In genomic region chr6:84772428-84773132, GRCh38 we compare ENCODE assay signal across 14 cellular contexts. TPM values are rescaled to one million over a fixed set of nuclear protein-coding genes. Genes with fewer than 3 reads are reported as not detected.
DNase-seq lines count a peak whose midpoint lies in the region; ATAC-seq and TF ChIP-seq lines count a peak whose summit lies in the region.
"Had no signal": no experiment of that assay in that cellular context is flagged by ENCODE, and none has a peak within 500 bp of the region (broad histone marks: within the 10 kb centered on the region; RNA-seq: fewer than 3 reads in every experiment).

No MANE protein-coding gene starts in this region.

- POLR2A ChIA-PET in activated CD4-positive, alpha-beta T cell treated with anti-CD3 and anti-CD28 coated beads for 36 hours (lab: Charles Lee): no interaction called here

- peaks cover 10% of the 10 kb centered on the region for H3K9me3 Mint-ChIP-seq in activated CD4-positive, alpha-beta T cell treated with anti-CD3 and anti-CD28 coated beads, Interleukin-2, amount 10 ng/mL, durations not matched to agents 24 days and 14 days
- peaks cover 2% of the 10 kb centered on the region for H3K9me3 Mint-ChIP-seq in activated CD4-positive, alpha-beta T cell treated with anti-CD3 and anti-CD28 coated beads for 36 hours (ENCODE audit: low read depth)

- ATAC-seq in activated CD4-positive, alpha-beta T cell treated with anti-CD3 and anti-CD28 coated beads for 36 hours: no peak
- ATAC-seq in GM19395 (IDR thresholded peaks at IDR 0.05; ENCODE audit: unreplicated experiment): no peak

- CTCF ChIA-PET in activated CD4-positive, alpha-beta T cell treated with anti-CD3 and anti-CD28 coated beads for 36 hours (lab: Charles Lee): interaction anchor here (0.7 to 1.1 kb wide), 2 partner anchors 10 to 691 kb away, joined by 4 read pairs; no protein-coding TSS in a partner anchor

- H3K4me1 Mint-ChIP-seq in activated CD4-positive, alpha-beta T cell treated with anti-CD3 and anti-CD28 coated beads, Interleukin-2, amount 10 ng/mL, durations not matched to agents 24 days and 14 days: peaks cover 2% of the 10 kb centered on the region
- peaks cover 4% of the 10 kb centered on the region for H3K4me1 Mint-ChIP-seq in activated CD4-positive, alpha-beta T cell treated with anti-CD3 and anti-CD28 coated beads for 36 hours

- peaks cover 5% of the 10 kb centered on the region for H3K4me1 ChIP-seq in iPS-18a (ENCODE audit: control insufficient read depth, low read depth, low read length)
- H3K4me1 ChIP-seq in subcutaneous abdominal adipose tissue (ENCODE audit: control insufficient read depth in 5 of 5, insufficient read depth in 5 of 5, low read length in 5 of 5): peaks cover 0 to 22% (median 18%) of the 10 kb centered on the region in 5 donors

- H3K36me3 ChIP-seq in iPS-18a (ENCODE audit: control insufficient read depth, low read depth, low read length) (no peaks in the 10 kb centered on the region), subcutaneous abdominal adipose tissue (ENCODE audit: control insufficient read depth in 5 of 5, insufficient read depth in 5 of 5, low read length in 5 of 5) (no peaks in the 10 kb centered on the region)
- H3K36me3 ChIP-seq: Peyer's patch, vagina had no signal

- TF ChIP-seq CTCF in astrocyte of the spinal cord (IDR thresholded peaks at IDR 0.05; ENCODE audit: low read depth, low read length): no peak

- peaks cover 1% of the 10 kb centered on the region for H3K36me3 Mint-ChIP-seq in activated CD4-positive, alpha-beta T cell treated with anti-CD3 and anti-CD28 coated beads, Interleukin-2, amount 10 ng/mL, durations not matched to agents 24 days and 14 days (ENCODE audit: low read depth)
- H3K36me3 Mint-ChIP-seq in activated CD4-positive, alpha-beta T cell treated with anti-CD3 and anti-CD28 coated beads for 36 hours (ENCODE audit: low read depth): peaks cover 5% of the 10 kb centered on the region

- in situ Hi-C loops in astrocyte of the spinal cord (cut with HindIII; ENCODE audit: low sequenced_read_pairs): no loop called here

- H3K4me3 ChIP-seq in astrocyte of the spinal cord (ENCODE audit: low read depth, low read length) (peak overlapping the region; percentile 45), iPS-18a (ENCODE audit: low read length) (peak overlapping the region; percentile 64), subcutaneous abdominal adipose tissue (ENCODE audit: low read depth in 1 of 5, low read length in 5 of 5) (peak overlapping the region; percentile 65 to 85 (median 72))

- H3K27ac Mint-ChIP-seq in activated CD4-positive, alpha-beta T cell treated with anti-CD3 and anti-CD28 coated beads, Interleukin-2, amount 10 ng/mL, durations not matched to agents 24 days and 14 days: peak overlapping the region; percentile 29
- no peak overlapping the region for H3K27ac Mint-ChIP-seq in activated CD4-positive, alpha-beta T cell treated with anti-CD3 and anti-CD28 coated beads for 36 hours

- intact Hi-C loops in activated CD4-positive, alpha-beta T cell treated with anti-CD3 and anti-CD28 coated beads, Interleukin-2, amount 10 ng/mL, durations not matched to agents 24 days and 14 days (cut with micrococcal nuclease): no loop called here
- intact Hi-C loops in activated CD4-positive, alpha-beta T cell treated with anti-CD3 and anti-CD28 coated beads for 36 hours (cut with DNase I, micrococcal nuclease): loop anchor here in 1 of 2 experiments (1.0 to 10.0 kb wide), 3 partner anchors 8 to 552 kb away; partner anchors contain the start of gene TBX18

- no peak overlapping the region for H3K9ac ChIP-seq in iPS-18a (ENCODE audit: low read length)
- peak overlapping the region in 1 of 5 donors; percentile 77 for H3K9ac ChIP-seq in subcutaneous abdominal adipose tissue (ENCODE audit: low read length in 5 of 5)

- no peak for DNase-seq in activated CD4-positive, alpha-beta T cell treated with anti-CD3 and anti-CD28 coated beads, Interleukin-2, amount 10 ng/mL, durations not matched to agents 24 days and 14 days
- DNase-seq in activated CD4-positive, alpha-beta T cell treated with anti-CD3 and anti-CD28 coated beads for 36 hours: no peak
- DNase-seq in astrocyte of the spinal cord (ENCODE audit: low read depth, low spot score) (peak; percentile 46), kidney tubule cell (ENCODE audit: low spot score) (no peak), AG08396 (ENCODE audit: low spot score) (no peak)
- DNase-seq: amygdala, DMS79, NCI-H1092 treated with DMSO at 0.1 percent for 48 hours, NCI-H510A, Peyer's patch had no signal

- peaks cover 74% of the 10 kb centered on the region for H3K27me3 Mint-ChIP-seq in activated CD4-positive, alpha-beta T cell treated with anti-CD3 and anti-CD28 coated beads, Interleukin-2, amount 10 ng/mL, durations not matched to agents 24 days and 14 days
- peaks cover 65% of the 10 kb centered on the region for H3K27me3 Mint-ChIP-seq in activated CD4-positive, alpha-beta T cell treated with anti-CD3 and anti-CD28 coated beads for 36 hours

- H3K9me3 ChIP-seq in iPS-18a (ENCODE audit: control insufficient read depth, low read depth, low read length) (no peaks in the 10 kb centered on the region), subcutaneous abdominal adipose tissue (ENCODE audit: control insufficient read depth in 5 of 5, low read length in 5 of 5) (no peaks in the 10 kb centered on the region)
- H3K9me3 ChIP-seq: Peyer's patch, vagina had no signal

- no peak overlapping the region for H3K27ac ChIP-seq in iPS-18a (ENCODE audit: low read length)
- peak overlapping the region; percentile 82 for H3K27ac ChIP-seq in subcutaneous abdominal adipose tissue (ENCODE audit: low read depth, low read length)
- H3K27ac ChIP-seq: Peyer's patch, vagina had no signal

- H3K27me3 ChIP-seq in iPS-18a (ENCODE audit: control insufficient read depth, insufficient read depth, low read length) (peaks cover 100% of the 10 kb centered on the region), subcutaneous abdominal adipose tissue (ENCODE audit: control insufficient read depth in 5 of 5, insufficient read depth in 4 of 5, low read length in 5 of 5) (peaks cover 0 to 26% (median 4%) of the 10 kb centered on the region in 5 donors)

- no peak overlapping the region for H3K4me3 Mint-ChIP-seq in activated CD4-positive, alpha-beta T cell treated with anti-CD3 and anti-CD28 coated beads, Interleukin-2, amount 10 ng/mL, durations not matched to agents 24 days and 14 days
- H3K4me3 Mint-ChIP-seq in activated CD4-positive, alpha-beta T cell treated with anti-CD3 and anti-CD28 coated beads for 36 hours: no peak overlapping the region

RNA-seq across cellular contexts. Expression of gene TBX18, which starts 8.2 kb away (rescaled TPM):
- total RNA-seq in activated CD4-positive, alpha-beta T cell treated with anti-CD3 and anti-CD28 coated beads, Interleukin-2, amount 10 ng/mL, durations not matched to agents 24 days and 14 days: not detected in 2 replicates
- not detected for total RNA-seq in activated CD4-positive, alpha-beta T cell treated with anti-CD3 and anti-CD28 coated beads for 36 hours
